In the genomic region with DNA sequence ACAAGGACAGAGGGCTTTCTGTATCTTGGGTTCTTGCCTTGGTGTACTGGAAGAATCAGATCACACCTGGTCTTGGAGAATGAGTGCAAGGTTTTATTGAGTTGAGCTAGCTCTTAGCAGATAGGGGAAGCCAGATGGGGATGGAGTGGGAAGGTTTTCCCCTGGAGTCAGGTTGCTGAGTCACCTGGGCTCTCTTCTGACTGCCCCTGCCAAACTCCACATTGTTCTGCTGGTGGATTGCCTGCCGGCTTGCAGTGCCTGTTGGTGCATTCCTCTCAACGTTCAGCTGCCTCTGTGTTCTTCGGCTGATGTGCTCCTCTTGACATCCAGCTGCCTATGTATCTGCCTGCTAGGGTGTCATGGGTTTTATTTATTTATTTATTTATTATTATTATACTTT, we compare ENCODE assay signal across 17 cellular contexts.
"Had no signal": no experiment of that assay in that cellular context is flagged by ENCODE, and none has a peak within 500 bp of the region (broad histone marks: within the 10 kb centered on the region; RNA-seq: fewer than 3 reads in every experiment).

No MANE protein-coding gene starts in this region.

- H3K9me3 ChIP-seq: gastrocnemius medialis, ovary, right atrium auricular region, sigmoid colon had no signal

- H3K27me3 ChIP-seq: gastrocnemius medialis, ovary, right atrium auricular region, sigmoid colon had no signal

- H3K36me3 Mint-ChIP-seq: mesothelial cell of epicardium, natural killer cell, type B pancreatic cell had no signal

- H3K4me3 ChIP-seq: coronary artery, gastrocnemius medialis, ovary, right atrium auricular region, sigmoid colon, skin epidermis had no signal

- H3K4me1 Mint-ChIP-seq: mesothelial cell of epicardium, natural killer cell, neural crest cell had no signal

- H3K27me3 Mint-ChIP-seq: type B pancreatic cell had no signal

- DNase-seq: effector CD4-positive, alpha-beta T cell; gastrocnemius medialis; kidney glomerular epithelial cell; natural killer cell; nucleus accumbens; ovary; sigmoid colon; stimulated activated CD4-positive, alpha-beta T cell treated with anti-CD3 and anti-CD28 coated beads, Interleukin-2, amount 100 ng/mL, for 24 hours; stimulated activated CD4-positive, alpha-beta T cell treated with anti-CD3 and anti-CD28 coated beads, Interleukin-4, amount 100 ng/mL, for 4 hours; stimulated activated naive CD4-positive, alpha-beta T cell had no signal

- H3K36me3 ChIP-seq: gastrocnemius medialis, ovary, right atrium auricular region, sigmoid colon had no signal

- ATAC-seq: esophagus mucosa, gastrocnemius medialis, natural killer cell had no signal

- H3K4me3 Mint-ChIP-seq: mesothelial cell of epicardium, natural killer cell, neural crest cell, type B pancreatic cell had no signal

- H3K9me3 Mint-ChIP-seq: mesothelial cell of epicardium, type B pancreatic cell had no signal

- H3K27ac Mint-ChIP-seq: mesothelial cell of epicardium, natural killer cell, type B pancreatic cell had no signal

- H3K4me1 ChIP-seq: gastrocnemius medialis, right atrium auricular region, sigmoid colon had no signal

- H3K27ac ChIP-seq: coronary artery, gastrocnemius medialis, ovary, right atrium auricular region, sigmoid colon, skin epidermis had no signal
